Comparison of ENCODE assay signal across 25 cellular contexts in genomic region chr9:105295151-105295550, GRCh38. TPM values are rescaled to one million over a fixed set of nuclear protein-coding genes. Genes with fewer than 3 reads are reported as not detected.
DNase-seq lines count a peak whose midpoint lies in the region; ATAC-seq and TF ChIP-seq lines count a peak whose summit lies in the region.
"Had no signal": no experiment of that assay in that cellular context is flagged by ENCODE, and none has a peak within 500 bp of the region (broad histone marks: within the 10 kb centered on the region; RNA-seq: fewer than 3 reads in every experiment).

No MANE protein-coding gene starts in this region.

- H3K4me1 ChIP-seq in ACC112 (ENCODE audit: control insufficient read depth, insufficient read depth, low read length, unreplicated experiment), result peaks cover 62% of the 10 kb centered on the region
- H3K4me1 ChIP-seq in KMS-11 (ENCODE audit: low read depth, poor library complexity, severe bottlenecking), result peaks cover 68% of the 10 kb centered on the region
- peaks cover 91% of the 10 kb centered on the region for H3K4me1 ChIP-seq in mesodermal cell (ENCODE audit: control insufficient read depth, insufficient read depth, low read length, poor library complexity, severe bottlenecking)
- H3K4me1 ChIP-seq: BLaER1 had no signal

- TF ChIP-seq CTCF in KMS-11 (conservative IDR thresholded peaks at IDR 0.05; ENCODE audit: low read depth, low read length), result no peak

- no peaks in the 10 kb centered on the region for H3K9me3 ChIP-seq in mesodermal cell (ENCODE audit: control insufficient read depth, low read length)
- H3K9me3 ChIP-seq: BLaER1, Caco-2, lower lobe of right lung had no signal

- no peak for DNase-seq in caudate nucleus (lab: John Stamatoyannopoulos, UW)
- DNase-seq in OCI-M2 (lab: John Stamatoyannopoulos, UW; ENCODE audit: unreplicated experiment), result no peak
- no peak for DNase-seq in stimulated activated CD4-positive, alpha-beta T cell treated with anti-CD3 and anti-CD28 coated beads, Interleukin-12 subunit alpha, Interleukin-12 subunit beta, amount 100 ng/mL, for 4 hours
- no peak for DNase-seq in RKO (ENCODE audit: low spot score)
- DNase-seq: activated CD4-positive, alpha-beta T cell treated with anti-CD3 and anti-CD28 coated beads for 4 hours; activated naive CD4-positive, alpha-beta T cell treated with anti-CD3 and anti-CD28 coated beads for 36 hours; activated T-cell treated with anti-CD3 and anti-CD28 coated beads, Interleukin-2, amount 50 U/mL, for 48 hours; amygdala; Caco-2; central memory CD4-positive, alpha-beta T cell; erythroblast; GOT3; islet precursor cell; lower lobe of right lung; NCI-H1694 treated with DMSO at 0.1 percent for 48 hours; occipital lobe; stimulated activated CD4-positive, alpha-beta T cell treated with anti-CD3 and anti-CD28 coated beads, Interleukin-15, amount 100 ng/mL, for 24 hours; stimulated activated CD8-positive, alpha-beta memory T cell treated with anti-CD3 and anti-CD28 coated beads, Interleukin-4, amount 100 ng/mL, for 48 hours had no signal

- H3K27me3 ChIP-seq in ACC112 (ENCODE audit: insufficient read depth, low read length), result no peaks in the 10 kb centered on the region
- H3K27me3 ChIP-seq in KMS-11 (ENCODE audit: insufficient read depth, low read depth), result no peaks in the 10 kb centered on the region
- H3K27me3 ChIP-seq: BLaER1, hepatocyte had no signal

- H3K79me2 ChIP-seq in ACC112 (ENCODE audit: control insufficient read depth, insufficient read depth, low read length, unreplicated experiment) (peaks cover 75% of the 10 kb centered on the region), KMS-11 (ENCODE audit: insufficient read depth, low read depth) (peaks cover 77% of the 10 kb centered on the region)

- H3K4me2 ChIP-seq in KMS-11, result peak overlapping the region; percentile 62
- H3K4me2 ChIP-seq: BLaER1, hepatocyte had no signal

- no peak overlapping the region for H3K9ac ChIP-seq in KMS-11
- H3K9ac ChIP-seq: BLaER1 had no signal

- H3K4me3 ChIP-seq in ACC112 (ENCODE audit: low read depth, low read length), result no peak overlapping the region
- H3K4me3 ChIP-seq in KMS-11 (IDR thresholded peaks at IDR 0.05; ENCODE audit: insufficient read depth, low read depth, low read length), result no peak overlapping the region
- H3K4me3 ChIP-seq in mesodermal cell (ENCODE audit: extremely low read depth, insufficient read depth, low read length, poor library complexity, severe bottlenecking), result no peak overlapping the region
- H3K4me3 ChIP-seq: BLaER1, hepatocyte, lower lobe of right lung had no signal

- 33 to 38% methylated on average over 1 of the region's 2 CpGs for WGBS in mesodermal cell (ENCODE audit: insufficient coverage in 2 of 2), 2 experiments

- peak overlapping the region; percentile 97 for H3K27ac ChIP-seq in ACC112 (ENCODE audit: low read depth, low read length)
- no peak overlapping the region for H3K27ac ChIP-seq in KMS-11
- H3K27ac ChIP-seq in caudate nucleus (ENCODE audit: low read depth, low read length), result peak overlapping the region; percentile 88
- peak overlapping the region; percentile 98 for H3K27ac ChIP-seq in mesodermal cell (ENCODE audit: low read depth, low read length, severe bottlenecking)
- H3K27ac ChIP-seq: BLaER1, hepatocyte, lower lobe of right lung had no signal

- peaks cover 4% of the 10 kb centered on the region; the same call in 1 of the 2 replicates for H3K36me3 ChIP-seq in ACC112 (ENCODE audit: insufficient read depth, low read length)
- no peaks in the 10 kb centered on the region; the same call in 1 of the 2 replicates for H3K36me3 ChIP-seq in KMS-11 (ENCODE audit: insufficient read depth)
- peaks cover 1% of the 10 kb centered on the region for H3K36me3 ChIP-seq in mesodermal cell (ENCODE audit: control insufficient read depth, insufficient read depth, low read length)

- H2AFZ ChIP-seq in ACC112 (ENCODE audit: low read length, unreplicated experiment) (no peak overlapping the region), KMS-11 (ENCODE audit: low read depth) (no peak overlapping the region)
- H2AFZ ChIP-seq: hepatocyte had no signal

- ATAC-seq in HG02884 (IDR thresholded peaks at IDR 0.05; ENCODE audit: unreplicated experiment), result no peak
- ATAC-seq: lower lobe of right lung, Right ventricle myocardium inferior had no signal

- no peaks in the 10 kb centered on the region; the same call in 1 of the 2 replicates for H4K20me1 ChIP-seq in KMS-11 (ENCODE audit: insufficient read depth)
- H4K20me1 ChIP-seq: BLaER1 had no signal

RNA-seq across cellular contexts. Expression of gene SLC44A1, which starts 50.7 kb away (rescaled TPM):
- polyA plus RNA-seq in mesodermal cell (2013, experiment 1 of 2), result 54.9 TPM
- polyA plus RNA-seq in mesodermal cell (2013, experiment 2 of 2), result 49.1 TPM
